Comparison of ENCODE assay signal across 28 cellular contexts in the genomic region with DNA sequence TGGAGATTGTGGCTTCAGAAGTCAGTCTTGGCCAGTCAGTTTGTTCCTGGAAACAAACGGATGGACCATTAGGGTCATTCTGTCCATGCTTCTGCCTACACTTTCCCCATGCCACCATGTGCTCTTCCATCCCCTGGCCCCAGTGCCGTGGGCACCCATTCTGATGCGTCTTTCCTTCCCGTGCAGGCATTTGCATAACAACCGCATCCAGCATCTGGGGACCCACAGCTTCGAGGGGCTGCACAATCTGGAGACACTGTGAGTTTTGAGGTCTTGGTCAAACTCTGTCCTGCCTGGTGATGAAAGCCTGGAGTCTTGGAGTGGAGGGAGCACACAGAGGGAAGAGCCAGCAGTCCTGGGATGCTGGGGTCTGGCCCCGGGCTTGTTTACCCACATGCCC.
DNase-seq lines count a peak whose midpoint lies in the region; ATAC-seq, FAIRE-seq and TF ChIP-seq lines count a peak whose summit lies in the region.
"Had no signal": no experiment of that assay in that cellular context is flagged by ENCODE, and none has a peak within 500 bp of the region (broad histone marks: within the 10 kb centered on the region; RNA-seq: fewer than 3 reads in every experiment).

No MANE protein-coding gene starts in this region.

- POLR2A ChIA-PET in endothelial cell of umbilical vein (lab: Charles Lee), result no interaction called here

- ATAC-seq in GM21390 (IDR thresholded peaks at IDR 0.05; ENCODE audit: unreplicated experiment) (no peak), GM18907 (IDR thresholded peaks at IDR 0.05; ENCODE audit: unreplicated experiment) (no peak)
- ATAC-seq: activated naive CD4-positive, alpha-beta T cell treated with anti-CD3 and anti-CD28 coated beads, Interleukin-2, amount 50 U/mL, for 72 hours; foreskin keratinocyte; HCT116; heart left ventricle had no signal

- CTCF ChIA-PET in endothelial cell of umbilical vein (lab: Charles Lee), result interaction anchor here (0.9 to 4.9 kb wide), 2 partner anchors 25 to 35 kb away, joined by 3 to 33 read pairs; no protein-coding TSS in a partner anchor

- no peaks in the 10 kb centered on the region for H3K36me3 ChIP-seq in GM23248 (ENCODE audit: low read depth)
- H3K36me3 ChIP-seq in Karpas-422 (ENCODE audit: insufficient read depth, low read length), result no peaks in the 10 kb centered on the region
- no peaks in the 10 kb centered on the region for H3K36me3 ChIP-seq in endothelial cell of umbilical vein (ENCODE audit: control insufficient read depth in 2 of 2, extremely low read depth in 1 of 2, insufficient read depth in 2 of 2, low read length in 2 of 2)
- H3K36me3 ChIP-seq in esophagus muscularis mucosa, result no peaks in the 10 kb centered on the region
- H3K36me3 ChIP-seq: colonic mucosa, heart left ventricle, neural progenitor cell, sigmoid colon, vagina had no signal

- no peak for FAIRE-seq in endothelial cell of umbilical vein (lab: Jason Lieb, UNC)
- FAIRE-seq: GM12891 had no signal

- peaks cover 39% of the 10 kb centered on the region for H3F3A ChIP-seq in GM23248 (ENCODE audit: insufficient read depth)

- H3K4me2 ChIP-seq in GM23248 (ENCODE audit: unreplicated experiment) (peak overlapping the region; percentile 32), Karpas-422 (ENCODE audit: low read depth, low read length, poor library complexity, severe bottlenecking) (peak overlapping the region; percentile 16), endothelial cell of umbilical vein (ENCODE audit: insufficient read depth, low read length) (peak overlapping the region; percentile 48)
- H3K4me2 ChIP-seq: neural progenitor cell had no signal

- H3K4me1 ChIP-seq in GM23248 (ENCODE audit: insufficient read depth) (peaks cover 55% of the 10 kb centered on the region), Karpas-422 (ENCODE audit: low read length) (peaks cover 41% of the 10 kb centered on the region), endothelial cell of umbilical vein (ENCODE audit: control insufficient read depth, extremely low read depth, insufficient read depth, low read length) (peaks cover 69% of the 10 kb centered on the region), esophagus muscularis mucosa (peaks cover 0 to 5% (median 0%) of the 10 kb centered on the region in 4 donors)
- H3K4me1 ChIP-seq: colonic mucosa, neural progenitor cell, testis had no signal

- in situ Hi-C loops in GM23248 (cut with MboI), result no loop called here

- no peak for TF ChIP-seq EP300 in esophagus muscularis mucosa (IDR thresholded peaks at IDR 0.05)

- no peak for TF ChIP-seq CTCF in endothelial cell of umbilical vein (IDR thresholded peaks at IDR 0.05; ENCODE audit: extremely low read depth in 1 of 2, insufficient read depth in 1 of 2, low read depth in 1 of 2, low read length in 2 of 2)
- TF ChIP-seq CTCF in esophagus muscularis mucosa (IDR thresholded peaks at IDR 0.05), result no peak

- no peaks in the 10 kb centered on the region for H3K9me1 ChIP-seq in endothelial cell of umbilical vein (replicated peaks; ENCODE audit: control insufficient read depth, extremely low read depth, insufficient read depth, low read length)

- no peak for DNase-seq in GM23248
- DNase-seq in Karpas-422, result no peak
- no peak for DNase-seq in endothelial cell of umbilical vein (ENCODE audit: low read depth, low spot score)
- peak; percentile 20 for DNase-seq in posterior vena cava (ENCODE audit: low spot score)
- no peak for DNase-seq in activated naive CD4-positive, alpha-beta T cell (lab: John Stamatoyannopoulos, UW)
- no peak for DNase-seq in esophagus muscularis mucosa (ENCODE audit: extremely low spot score)
- DNase-seq: activated CD4-positive, alpha-beta T cell treated with anti-CD3 and anti-CD28 coated beads, Interleukin-2, amount 50 U/mL, for 1 hour; CD4-positive, CD25-positive, alpha-beta regulatory T cell; colonic mucosa; effector memory CD4-positive, alpha-beta T cell; NCI-H1417; NCI-H446; NCI-H82; Right ventricle myocardium superior; sigmoid colon; stimulated activated naive CD4-positive, alpha-beta T cell treated with Interleukin-2 at 50 U/mL for 16 hours; T-helper 9 cell; testis had no signal

- no peak overlapping the region for H3K27ac ChIP-seq in GM23248
- no peak overlapping the region for H3K27ac ChIP-seq in Karpas-422 (ENCODE audit: low read length)
- H3K27ac ChIP-seq in endothelial cell of umbilical vein (ENCODE audit: insufficient read depth, low read depth, low read length), result peak overlapping the region; percentile 79
- H3K27ac ChIP-seq in esophagus muscularis mucosa (replicated peaks in 1 of 4), result no peak overlapping the region
- H3K27ac ChIP-seq: colonic mucosa, foreskin keratinocyte, heart left ventricle, neural progenitor cell, sigmoid colon, testis, vagina had no signal

- 0 out of 2 replicates have a peak overlapping the region, but pooled peaks have one; percentile 9 for H3K4me3 ChIP-seq in GM23248
- no peak overlapping the region for H3K4me3 ChIP-seq in Karpas-422 (ENCODE audit: low read length)
- H3K4me3 ChIP-seq in endothelial cell of umbilical vein (replicated peaks in 1 of 3; ENCODE audit: insufficient read depth in 1 of 3, low read depth in 1 of 3, low read length in 3 of 3), result no peak overlapping the region
- no peak overlapping the region for H3K4me3 ChIP-seq in esophagus muscularis mucosa
- H3K4me3 ChIP-seq: colonic mucosa, heart left ventricle, lung, neural progenitor cell, sigmoid colon, testis, vagina had no signal

- H3K9me2 ChIP-seq in GM23248 (ENCODE audit: insufficient read depth) (no peaks in the 10 kb centered on the region), Karpas-422 (replicated peaks; ENCODE audit: insufficient read depth, low read length) (no peaks in the 10 kb centered on the region)

- H2AFZ ChIP-seq in GM23248 (no peak overlapping the region), Karpas-422 (ENCODE audit: low read length) (no peak overlapping the region), endothelial cell of umbilical vein (ENCODE audit: low read depth, low read length) (no peak overlapping the region)
- H2AFZ ChIP-seq: neural progenitor cell had no signal

- H3K9ac ChIP-seq in GM23248, result no peak overlapping the region
- no peak overlapping the region for H3K9ac ChIP-seq in Karpas-422 (ENCODE audit: low read length)
- H3K9ac ChIP-seq in endothelial cell of umbilical vein (replicated peaks; ENCODE audit: extremely low read depth, insufficient read depth, low read length), result peak overlapping the region; percentile 2
- H3K9ac ChIP-seq: neural progenitor cell had no signal

- TF ChIP-seq POLR2A in endothelial cell of umbilical vein (IDR thresholded peaks at IDR 0.05; ENCODE audit: low read depth, low read length), result no peak
- no peak for TF ChIP-seq POLR2A in esophagus muscularis mucosa (IDR thresholded peaks at IDR 0.05; ENCODE audit: low read depth)

- dilution Hi-C loops in endothelial cell of umbilical vein (cut with MboI; ENCODE audit: extremely low pct_ligation_motif_present, low sequenced_read_pairs), result no loop called here

- H3K79me2 ChIP-seq in GM23248 (ENCODE audit: insufficient read depth) (no peaks in the 10 kb centered on the region), Karpas-422 (ENCODE audit: low read length) (no peaks in the 10 kb centered on the region), endothelial cell of umbilical vein (ENCODE audit: control insufficient read depth, insufficient read depth, low read length) (no peaks in the 10 kb centered on the region)

- H3K27me3 ChIP-seq in GM23248 (replicated peaks; ENCODE audit: insufficient read depth) (no peaks in the 10 kb centered on the region), Karpas-422 (ENCODE audit: low read length) (no peaks in the 10 kb centered on the region), endothelial cell of umbilical vein (ENCODE audit: control insufficient read depth in 2 of 2, insufficient read depth in 2 of 2, low read length in 2 of 2) (no peaks in the 10 kb centered on the region), esophagus muscularis mucosa (peaks cover 0 to 3% (median 0%) of the 10 kb centered on the region in 4 donors)
- H3K27me3 ChIP-seq: colonic mucosa, foreskin keratinocyte, heart left ventricle, neural progenitor cell, sigmoid colon, testis, vagina had no signal

- no TSS peak for BruUV-seq in endothelial cell of umbilical vein (replicated peaks; lab: Mats Ljungman, UMichigan)

- WGBS in GM23248 (ENCODE audit: low coverage in 1 of 2, low lambda C conversion rate in 2 of 2, missing lambda C conversion rate in 2 of 2), 2 experiments, result 95 to 97% methylated on average over 7 of the region's 7 CpGs
- WGBS in esophagus muscularis mucosa, result 97% methylated on average over 6 of the region's 7 CpGs

- H3K9me3 ChIP-seq in GM23248 (ENCODE audit: low read depth), result no peaks in the 10 kb centered on the region
- no peaks in the 10 kb centered on the region for H3K9me3 ChIP-seq in Karpas-422 (ENCODE audit: low read length)
- H3K9me3 ChIP-seq in endothelial cell of umbilical vein (replicated peaks; ENCODE audit: control insufficient read depth, insufficient read depth, low read length), result no peaks in the 10 kb centered on the region
- no peaks in the 10 kb centered on the region for H3K9me3 ChIP-seq in esophagus muscularis mucosa
- H3K9me3 ChIP-seq: colonic mucosa, heart left ventricle, sigmoid colon, testis, vagina had no signal

- intact Hi-C loops in endothelial cell of umbilical vein (cut with micrococcal nuclease) (no loop called here), posterior vena cava (cut with DNase I) (no loop called here), esophagus muscularis mucosa (cut with DNase I) (no loop called here)

- no peaks in the 10 kb centered on the region for H4K20me1 ChIP-seq in GM23248 (ENCODE audit: insufficient read depth)
- H4K20me1 ChIP-seq in Karpas-422 (ENCODE audit: insufficient read depth, low read depth, low read length), result no peaks in the 10 kb centered on the region
- H4K20me1 ChIP-seq in endothelial cell of umbilical vein (replicated peaks; ENCODE audit: control insufficient read depth, extremely low read depth, insufficient read depth, low read length), result no peaks in the 10 kb centered on the region

TF ChIP-seq in endothelial cell of umbilical vein, 7 proteins besides CTCF, POLR2A, EP300 and RAD21:
- no peak for TF ChIP-seq EZH2 (IDR thresholded peaks at IDR 0.05; ENCODE audit: borderline replicate concordance, low read depth, low read length, severe bottlenecking)
- no peak for TF ChIP-seq POLR2AphosphoS5 (IDR thresholded peaks at IDR 0.05; ENCODE audit: insufficient read depth, low read depth, low read length)
- no peak for TF ChIP-seq GATA2 (IDR thresholded peaks at IDR 0.05; ENCODE audit: insufficient read depth, insufficient read length, low read depth, low read length)
- TF ChIP-seq, protein P1, sequence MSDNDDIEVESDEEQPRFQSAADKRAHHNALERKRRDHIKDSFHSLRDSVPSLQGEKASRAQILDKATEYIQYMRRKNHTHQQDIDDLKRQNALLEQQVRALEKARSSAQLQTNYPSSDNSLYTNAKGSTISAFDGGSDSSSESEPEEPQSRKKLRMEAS (IDR thresholded peaks at IDR 0.05; ENCODE audit: insufficient read depth, insufficient read length), result no peak
